ENCODE assay signal across 9 cellular contexts in the genomic region with DNA sequence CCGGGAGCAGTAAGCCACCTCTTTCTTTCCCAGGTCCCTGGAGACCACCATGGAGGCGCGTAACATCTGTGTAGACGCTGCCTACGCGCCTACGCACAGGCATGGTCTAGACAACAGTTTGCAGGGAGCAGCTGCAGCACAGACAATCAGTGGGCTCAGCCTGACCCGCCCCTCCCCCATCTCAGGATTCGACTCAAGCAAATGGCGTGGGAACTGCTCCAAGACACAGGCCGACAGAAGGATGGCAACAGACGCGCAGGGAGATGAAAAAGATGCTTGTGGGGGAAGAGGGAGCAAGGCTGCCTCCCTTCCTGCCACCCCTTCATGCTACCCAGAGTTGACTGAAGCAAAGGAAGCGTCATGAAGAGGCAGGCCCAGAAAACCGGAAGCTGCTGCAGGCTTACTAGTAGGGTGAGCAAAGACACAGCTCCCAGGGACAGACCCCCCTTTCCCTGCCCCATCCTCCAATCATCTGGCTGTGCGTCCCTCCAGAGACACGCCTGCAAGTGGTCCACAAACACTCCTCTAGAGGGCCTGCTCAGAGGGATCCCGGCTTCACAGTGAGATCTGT. TPM values are rescaled to one million over a fixed set of nuclear protein-coding genes. Genes with fewer than 3 reads are reported as not detected.
DNase-seq lines count a peak whose midpoint lies in the region; ATAC-seq, FAIRE-seq and TF ChIP-seq lines count a peak whose summit lies in the region.
"Had no signal": no experiment of that assay in that cellular context is flagged by ENCODE, and none has a peak within 500 bp of the region (broad histone marks: within the 10 kb centered on the region; RNA-seq: fewer than 3 reads in every experiment).

No MANE protein-coding gene starts in this region.

- no peaks in the 10 kb centered on the region for H3K27me3 Mint-ChIP-seq in IgD-negative memory B cell
- H3K27me3 Mint-ChIP-seq in neural crest cell (ENCODE audit: low read depth): no peaks in the 10 kb centered on the region

- H3K36me3 Mint-ChIP-seq in IgD-negative memory B cell (peaks cover 5% of the 10 kb centered on the region), neural crest cell (ENCODE audit: low read depth) (no peaks in the 10 kb centered on the region)

- H3K4me1 Mint-ChIP-seq in IgD-negative memory B cell (peaks cover 16 to 30% (median 28%) of the 10 kb centered on the region in 3 donors), neural crest cell (peaks cover 30% of the 10 kb centered on the region)

- TF ChIP-seq EP300 in H1 (IDR thresholded peaks at IDR 0.05; ENCODE audit: borderline replicate concordance in 1 of 2, low read depth in 2 of 2, low read length in 2 of 2): no peak

- no peak overlapping the region for H4K5ac ChIP-seq in H1 (ENCODE audit: insufficient read length, low read depth, low read length)

- no peak for FAIRE-seq in H1 (lab: Jason Lieb, UNC)

- no peaks in the 10 kb centered on the region for H3K23me2 ChIP-seq in H1 (ENCODE audit: low read depth, low read length)

- H3K9me3 Mint-ChIP-seq in IgD-negative memory B cell: no peaks in the 10 kb centered on the region
- no peaks in the 10 kb centered on the region for H3K9me3 Mint-ChIP-seq in neural crest cell

- H3K9ac ChIP-seq in H1 (replicated peaks in 1 of 4; ENCODE audit: extremely low read depth in 1 of 4, low read depth in 3 of 4, low read length in 3 of 4): peak overlapping the region in 1 of 4 experiments; percentile 5; a peak in 1 of 7 replicates
- H3K9ac ChIP-seq: KMS-11 had no signal

- no peak overlapping the region; a peak in 1 of 4 replicates for H3K4me2 ChIP-seq in H1 (ENCODE audit: insufficient read depth in 1 of 2, low read depth in 2 of 2, low read length in 2 of 2)
- H3K4me2 ChIP-seq: KMS-11 had no signal

- no peak overlapping the region for H3K56ac ChIP-seq in H1 (replicated peaks; ENCODE audit: insufficient read length, low read depth, low read length)

- H2AFZ ChIP-seq in H1 (ENCODE audit: low read length): no peak overlapping the region

- H4K20me1 ChIP-seq in H1 (replicated peaks in 1 of 2; ENCODE audit: control insufficient read depth in 1 of 2, insufficient read depth in 2 of 2, low read length in 2 of 2): peaks cover 0 to 7% of the 10 kb centered on the region in 2 experiments

- no peak overlapping the region for H2BK15ac ChIP-seq in H1 (ENCODE audit: low read length)

- no peak overlapping the region for H3K23ac ChIP-seq in H1 (ENCODE audit: insufficient read length)

- POLR2A ChIA-PET in H1 (lab: Charles Lee; ENCODE audit: partially characterized antibody): interaction anchor here (0.8 to 5.2 kb wide), 7 partner anchors 9 to 42 kb away, joined by 3 to 33 read pairs (median 4); partner anchors contain the start of gene EVA1B

- H3K36me3 ChIP-seq in H1 (ENCODE audit: control insufficient read depth in 2 of 4, insufficient read depth in 4 of 4, low read length in 3 of 4): peaks cover 0 to 5% (median 1%) of the 10 kb centered on the region in 4 experiments; a peak in 1 of 8 replicates

- H2BK20ac ChIP-seq in H1 (ENCODE audit: low read length): no peak overlapping the region

- DNase-seq in activated CD4-positive, alpha-beta T cell treated with anti-CD3 and anti-CD28 coated beads, Interleukin-2, amount 50 U/mL, for 1 hour: peak; percentile 51
- DNase-seq in H1 (ENCODE audit: low read depth in 1 of 2, low spot score in 2 of 2): no peak
- DNase-seq in neural crest cell (ENCODE audit: low read depth, low spot score): peak; percentile 47

- H3K4me3 Mint-ChIP-seq in IgD-negative memory B cell: peak overlapping the region in 1 of 4 donors; percentile 39
- H3K4me3 Mint-ChIP-seq in neural crest cell: peak overlapping the region; percentile 56

- no peak; a peak in 1 of 4 replicates for TF ChIP-seq RAD21 in H1 (IDR thresholded peaks at IDR 0.05 in 1 of 2, conservative IDR thresholded peaks at IDR 0.05 in 1 of 2; ENCODE audit: low read depth in 2 of 2, low read length in 2 of 2)

- peaks cover 3% of the 10 kb centered on the region; the same call in 1 of the 2 replicates for H3K79me1 ChIP-seq in H1 (ENCODE audit: low read depth, low read length)

- WGBS in H1 (ENCODE audit: extremely low coverage in 1 of 2, insufficient coverage in 1 of 2, insufficient read length in 1 of 2, insufficient replicate concordance in 2 of 2, low coverage in 1 of 2, low lambda C conversion rate in 2 of 2, missing lambda C conversion rate in 1 of 2), 2 experiments: 82% methylated on average over 18 of the region's 18 CpGs; no CpG with 5 or more reads in 1 of the 2 experiments

- peaks cover 0 to 26% of the 10 kb centered on the region in 2 experiments; a peak in 2 of 4 replicates for H3K79me2 ChIP-seq in H1 (ENCODE audit: control insufficient read depth in 1 of 2, insufficient read depth in 2 of 2, low read length in 2 of 2)

- H2BK12ac ChIP-seq in H1 (ENCODE audit: low read depth, low read length): peak overlapping the region; percentile 44; the same call in 1 of the 2 replicates

- no peaks in the 10 kb centered on the region for H3K27me3 ChIP-seq in H1 (replicated peaks in 1 of 4; ENCODE audit: control insufficient read depth in 3 of 4, extremely low read depth in 1 of 4, insufficient read depth in 3 of 4, low read length in 3 of 4)

- H4K91ac ChIP-seq in H1 (replicated peaks; ENCODE audit: insufficient read length, low read length): no peak overlapping the region

- no peak for TF ChIP-seq POLR2A in H1 (IDR thresholded peaks at IDR 0.05; ENCODE audit: control extremely low read depth in 1 of 2, low read depth in 2 of 2, low read length in 2 of 2)

- H4K8ac ChIP-seq in H1 (ENCODE audit: extremely low read depth, insufficient read depth, low read length): no peak overlapping the region

- no peak overlapping the region for H2AK5ac ChIP-seq in H1 (ENCODE audit: low read depth, low read length)

- peaks cover 2 to 15% (median 10%) of the 10 kb centered on the region in 4 experiments; a peak in 6 of 7 replicates for H3K4me1 ChIP-seq in H1 (replicated peaks in 1 of 4; ENCODE audit: control insufficient read depth in 3 of 4, insufficient read depth in 4 of 4, low read length in 3 of 4)

- H3K27ac Mint-ChIP-seq in IgD-negative memory B cell (peak overlapping the region in 2 of 3 donors; percentile 43 to 67), neural crest cell (ENCODE audit: unreplicated experiment) (peak overlapping the region; percentile 46)

- H2BK5ac ChIP-seq in H1 (ENCODE audit: low read depth, low read length): peak overlapping the region; percentile 13; the same call in 1 of the 2 replicates

- TF ChIP-seq CTCF in H1 (IDR thresholded peaks at IDR 0.05; ENCODE audit: control extremely low read depth in 1 of 3, insufficient read depth in 1 of 3, low read depth in 1 of 3, low read length in 3 of 3) (peak in 1 of 3 experiments; percentile 16; a peak in 1 of 4 replicates), neural crest cell (conservative IDR thresholded peaks at IDR 0.05) (no peak)

- 0 out of 2 replicates have a peak overlapping the region, but pooled peaks have one; percentile 40 for H3K18ac ChIP-seq in H1 (ENCODE audit: extremely low read depth, low read length)

- H3K27ac ChIP-seq in H1 (ENCODE audit: low read depth, low read length): no peak overlapping the region
- H3K27ac ChIP-seq: KMS-11 had no signal

- H2BK120ac ChIP-seq in H1 (replicated peaks; ENCODE audit: low read depth, low read length): no peak overlapping the region

- H3K4me3 ChIP-seq in H1 (ENCODE audit: extremely low read depth in 1 of 4, insufficient read depth in 2 of 4, low read depth in 3 of 4, low read length in 4 of 4): no peak overlapping the region

- CTCF ChIA-PET in H1 (lab: Charles Lee; ENCODE audit: partially characterized antibody): interaction anchor here (0.7 to 7.9 kb wide), 8 partner anchors 15 to 65 kb away, joined by 3 to 90 read pairs (median 6); partner anchors contain the start of gene STK40

- ATAC-seq in GM19455 (IDR thresholded peaks at IDR 0.05; ENCODE audit: unreplicated experiment) (no peak), GM21526 (IDR thresholded peaks at IDR 0.05; ENCODE audit: low FRiP score, unreplicated experiment) (no peak), GM18520 (IDR thresholded peaks at IDR 0.05; ENCODE audit: unreplicated experiment) (no peak), GM19324 (IDR thresholded peaks at IDR 0.05; ENCODE audit: low FRiP score, unreplicated experiment) (no peak)

- H3K14ac ChIP-seq in H1 (ENCODE audit: insufficient read length): no peak overlapping the region

- H3K9me3 ChIP-seq in H1 (ENCODE audit: insufficient read depth in 2 of 2, low read depth in 1 of 2, low read length in 1 of 2): no peaks in the 10 kb centered on the region

- no peak overlapping the region for H3K4ac ChIP-seq in H1 (replicated peaks; ENCODE audit: insufficient read length, low read depth, low read length)

RNA-seq across cellular contexts. Expression of gene STK40, which starts 19.5 kb away (rescaled TPM):
- polyA plus RNA-seq in IgD-negative memory B cell: 88.5 TPM
- total RNA-seq in H1 (2021; fragmentation: NEBNext Ultra II Directional; extraction: Animal tissue kit (Norgen Biotek cat#: 25700)): 25.3 and 28.6 TPM in 2 replicates
- 13.6 and 18.4 TPM in 2 replicates for polyA plus RNA-seq in H1 (2011; rRNA removed)
- polyA plus RNA-seq in H1 (2011; cell fraction: cytosol; rRNA removed): 13.7 TPM
- polyA plus RNA-seq in H1 (2011; cell fraction: nucleus; rRNA removed): 21.5 TPM
- 13.3 to 18.6 TPM (median 17.3 TPM) in 4 replicates for polyA plus RNA-seq in H1 (2012, experiment 1 of 2)
- polyA plus RNA-seq in H1 (2012, experiment 2 of 2): 17.6 TPM
- 16.9 TPM for polyA plus RNA-seq in H1 (2013, experiment 1 of 2)
- polyA plus RNA-seq in H1 (2013, experiment 2 of 2): 16.6 TPM
- 16.3 and 18.9 TPM in 2 replicates for polyA minus RNA-seq in H1 (2011; rRNA and poly(A)+ RNA removed)
- 9.5 TPM for polyA minus RNA-seq in H1 (2011; cell fraction: cytosol; rRNA and poly(A)+ RNA removed)
- 5.5 TPM for polyA minus RNA-seq in H1 (2011; cell fraction: nucleus; rRNA and poly(A)+ RNA removed)
- total RNA-seq in neural crest cell: 77.5 and 80.1 TPM in 2 replicates

RNA-seq across cellular contexts. Expression of gene LSM10, which starts 31.5 kb away (rescaled TPM):
- polyA plus RNA-seq in IgD-negative memory B cell: 345 TPM
- 59.1 and 59.5 TPM in 2 replicates for total RNA-seq in H1 (2021; fragmentation: NEBNext Ultra II Directional; extraction: Animal tissue kit (Norgen Biotek cat#: 25700))
- 127 and 140 TPM in 2 replicates for polyA plus RNA-seq in H1 (2011; rRNA removed)
- 111 TPM for polyA plus RNA-seq in H1 (2011; cell fraction: cytosol; rRNA removed)
- 81.9 TPM for polyA plus RNA-seq in H1 (2011; cell fraction: nucleus; rRNA removed)
- polyA plus RNA-seq in H1 (2012, experiment 1 of 2): 50.0 to 87.8 TPM (median 80.4 TPM) in 4 replicates
- 128 TPM for polyA plus RNA-seq in H1 (2012, experiment 2 of 2)
- 49.0 TPM for polyA plus RNA-seq in H1 (2013, experiment 1 of 2)
- polyA plus RNA-seq in H1 (2013, experiment 2 of 2): 51.5 TPM
- 48.7 and 51.4 TPM in 2 replicates for polyA minus RNA-seq in H1 (2011; rRNA and poly(A)+ RNA removed)
- polyA minus RNA-seq in H1 (2011; cell fraction: cytosol; rRNA and poly(A)+ RNA removed): 28.0 TPM
- polyA minus RNA-seq in H1 (2011; cell fraction: nucleus; rRNA and poly(A)+ RNA removed): 25.3 TPM
- 48.1 and 48.4 TPM in 2 replicates for total RNA-seq in neural crest cell

RNA-seq across cellular contexts. Expression of gene EVA1B, which starts 42.7 kb away (rescaled TPM):
- polyA plus RNA-seq in IgD-negative memory B cell (not detected), H1 (2011; rRNA removed) (19.9 and 23.8 TPM in 2 replicates)
- 10.0 and 10.3 TPM in 2 replicates for total RNA-seq in H1 (2021; fragmentation: NEBNext Ultra II Directional; extraction: Animal tissue kit (Norgen Biotek cat#: 25700))
- 13.1 TPM for polyA plus RNA-seq in H1 (2011; cell fraction: cytosol; rRNA removed)
- polyA plus RNA-seq in H1 (2011; cell fraction: nucleus; rRNA removed): 14.2 TPM
- polyA plus RNA-seq in H1 (2012, experiment 1 of 2): 5.2 to 15.9 TPM (median 12.6 TPM) in 4 replicates
- polyA plus RNA-seq in H1 (2012, experiment 2 of 2): 12.2 TPM
- polyA plus RNA-seq in H1 (2013, experiment 1 of 2): 19.7 TPM
- 24.7 TPM for polyA plus RNA-seq in H1 (2013, experiment 2 of 2)
- 0.47 TPM in 1 of 2 replicates, not detected in the other for polyA minus RNA-seq in H1 (2011; rRNA and poly(A)+ RNA removed)
- polyA minus RNA-seq in H1 (2011; cell fraction: cytosol; rRNA and poly(A)+ RNA removed): 5.9 TPM
- polyA minus RNA-seq in H1 (2011; cell fraction: nucleus; rRNA and poly(A)+ RNA removed): 3.5 TPM
- 24.8 and 28.5 TPM in 2 replicates for total RNA-seq in neural crest cell

Comparison
In these comparisons a context has a peak if more than half of its experiments do, and no peak if none do; other contexts are left out.
1. DNase-seq: peak in activated CD4-positive, alpha-beta T cell treated with anti-CD3 and anti-CD28 coated beads, Interleukin-2, amount 50 U/mL, for 1 hour (single experiment) and neural crest cell (single experiment); none in H1 (0 of 2).